ENCODE assay signal across 22 cellular contexts in genomic region chr15:23855947-23856346, GRCh38.
"Had no signal": no experiment of that assay in that cellular context is flagged by ENCODE, and none has a peak within 500 bp of the region (broad histone marks: within the 10 kb centered on the region; RNA-seq: fewer than 3 reads in every experiment).

No MANE protein-coding gene starts in this region.

- FAIRE-seq: endometrium, frontal cortex had no signal

- DNase-seq: dorsolateral prefrontal cortex; effector CD8-positive, alpha-beta T cell; hippocampal formation; kidney glomerular epithelial cell; mammary epithelial cell; mucosa of descending colon; naive thymus-derived CD8-positive, alpha-beta T cell; posterior cingulate gyrus; sigmoid colon; stimulated activated CD4-positive, alpha-beta T cell treated with anti-CD3 and anti-CD28 coated beads, Interleukin-2, amount 100 ng/mL, for 24 hours; stimulated activated CD4-positive, alpha-beta T cell treated with anti-CD3 and anti-CD28 coated beads, Interleukin-4, amount 100 ng/mL, for 4 hours; stimulated activated naive B cell treated with anti-CD40 and anti-IgM and Interleukin-4, amounts not matched to agents 10 μg/mL and 1 μg/mL and 100 μg/mL, for 72 hours; stomach; trophoblast cell had no signal

- H3K27ac ChIP-seq: coronary artery, dorsolateral prefrontal cortex, heart left ventricle, neutrophil, sigmoid colon, skin epidermis, stomach had no signal

- H3K4me1 ChIP-seq: heart left ventricle, sigmoid colon, stomach had no signal

- H3K9me3 Mint-ChIP-seq: stimulated activated naive B cell treated with anti-CD40 and anti-IgM and Interleukin-4, amounts not matched to agents 10 μg/mL and 1 μg/mL and 100 μg/mL, for 72 hours had no signal

- H3K36me3 ChIP-seq: heart left ventricle, neutrophil, sigmoid colon, stomach had no signal

- H3K4me3 ChIP-seq: coronary artery, dorsolateral prefrontal cortex, heart left ventricle, mucosa of descending colon, sigmoid colon, skin epidermis, stomach had no signal

- H3K36me3 Mint-ChIP-seq: naive thymus-derived CD8-positive, alpha-beta T cell; stimulated activated naive B cell treated with anti-CD40 and anti-IgM and Interleukin-4, amounts not matched to agents 10 μg/mL and 1 μg/mL and 100 μg/mL, for 72 hours had no signal

- H3K27ac Mint-ChIP-seq: naive thymus-derived CD8-positive, alpha-beta T cell; stimulated activated naive B cell treated with anti-CD40 and anti-IgM and Interleukin-4, amounts not matched to agents 10 μg/mL and 1 μg/mL and 100 μg/mL, for 72 hours had no signal

- H3K27me3 ChIP-seq: sigmoid colon had no signal

- H3K9me3 ChIP-seq: heart left ventricle, mucosa of descending colon, neutrophil, sigmoid colon, stomach had no signal

- H3K4me3 Mint-ChIP-seq: naive thymus-derived CD8-positive, alpha-beta T cell; stimulated activated naive B cell treated with anti-CD40 and anti-IgM and Interleukin-4, amounts not matched to agents 10 μg/mL and 1 μg/mL and 100 μg/mL, for 72 hours had no signal

- H3K4me1 Mint-ChIP-seq: naive thymus-derived CD8-positive, alpha-beta T cell; stimulated activated naive B cell treated with anti-CD40 and anti-IgM and Interleukin-4, amounts not matched to agents 10 μg/mL and 1 μg/mL and 100 μg/mL, for 72 hours had no signal

- ATAC-seq: esophagus mucosa; left lobe of liver; mucosa of descending colon; naive thymus-derived CD8-positive, alpha-beta T cell; stimulated activated naive B cell treated with anti-CD40 and anti-IgM and Interleukin-4, amounts not matched to agents 10 μg/mL and 1 μg/mL and 100 μg/mL, for 72 hours had no signal
